16 cellular contexts compared by ENCODE assay signal in genomic region chr21:17673261-17674020, GRCh38.
DNase-seq lines count a peak whose midpoint lies in the region; ATAC-seq and TF ChIP-seq lines count a peak whose summit lies in the region.
"Had no signal": no experiment of that assay in that cellular context is flagged by ENCODE, and none has a peak within 500 bp of the region (broad histone marks: within the 10 kb centered on the region; RNA-seq: fewer than 3 reads in every experiment).

No MANE protein-coding gene starts in this region.

- no peaks in the 10 kb centered on the region for H3K79me2 ChIP-seq in smooth muscle cell (ENCODE audit: low read depth)

- no peak overlapping the region for H3K27ac Mint-ChIP-seq in CD8-positive, alpha-beta memory T cell
- H3K27ac Mint-ChIP-seq: stimulated activated memory B cell treated with anti-CD40 and anti-IgM and Interleukin-4, amounts not matched to agents 10 μg/mL and 1 μg/mL and 100 μg/mL, for 72 hours had no signal

- WGBS in smooth muscle cell (ENCODE audit: low lambda C conversion rate): 48% methylated on average over 11 of the region's 11 CpGs

- intact Hi-C loops in tibial artery (cut with DNase I; ENCODE audit: low total_unique reads): no loop called here

- H3K4me1 Mint-ChIP-seq in CD8-positive, alpha-beta memory T cell: no peaks in the 10 kb centered on the region
- H3K4me1 Mint-ChIP-seq: stimulated activated memory B cell treated with anti-CD40 and anti-IgM and Interleukin-4, amounts not matched to agents 10 μg/mL and 1 μg/mL and 100 μg/mL, for 72 hours had no signal

- no peak for ATAC-seq in HG03432 (IDR thresholded peaks at IDR 0.05; ENCODE audit: unreplicated experiment)

- peaks cover 9 to 14% of the 10 kb centered on the region in 2 donors for H3K27me3 Mint-ChIP-seq in CD8-positive, alpha-beta memory T cell

- H4K20me1 ChIP-seq in smooth muscle cell (ENCODE audit: low read depth): no peaks in the 10 kb centered on the region

- no peak overlapping the region for H3K9ac ChIP-seq in smooth muscle cell (ENCODE audit: low read depth)

- peak overlapping the region; percentile 31 for H3K4me2 ChIP-seq in smooth muscle cell

- in situ Hi-C loops in HAP-1 (cut with MboI; ENCODE audit: low sequenced_read_pairs): no loop called here

- CTCF ChIA-PET in GM10248 (lab: Yijun Ruan, JAX): interaction anchor here (1.2 to 11.8 kb wide), 3 partner anchors 41 to 250 kb away, joined by 3 to 129 read pairs (median 5); no protein-coding TSS in a partner anchor
- CTCF ChIA-PET in CD8-positive, alpha-beta memory T cell (lab: Charles Lee): interaction anchor here (1.1 to 2.5 kb wide), 2 partner anchors 233 to 251 kb away, joined by 3 to 11 read pairs; no protein-coding TSS in a partner anchor

- H3K27ac ChIP-seq in smooth muscle cell (ENCODE audit: low read depth) (peak overlapping the region; percentile 52), tibial artery (no peak overlapping the region)
- H3K27ac ChIP-seq in CD8-positive, alpha-beta memory T cell (ENCODE audit: low read depth, low read length): no peak overlapping the region
- H3K27ac ChIP-seq: dorsolateral prefrontal cortex, neutrophil, sigmoid colon had no signal

- H3K9me3 ChIP-seq in HAP-1 (no peaks in the 10 kb centered on the region), smooth muscle cell (replicated peaks; ENCODE audit: low read depth) (no peaks in the 10 kb centered on the region), tibial artery (no peaks in the 10 kb centered on the region)
- no peaks in the 10 kb centered on the region for H3K9me3 ChIP-seq in CD8-positive, alpha-beta memory T cell (ENCODE audit: low read length)
- H3K9me3 ChIP-seq: neutrophil, sigmoid colon had no signal

- H2AFZ ChIP-seq in smooth muscle cell (ENCODE audit: low read depth): peak overlapping the region; percentile 37

- TF ChIP-seq CTCF in fibroblast of villous mesenchyme (IDR thresholded peaks at IDR 0.05; ENCODE audit: insufficient read depth, low read depth, low read length) (no peak), smooth muscle cell (IDR thresholded peaks at IDR 0.05; ENCODE audit: borderline replicate concordance, insufficient read depth, poor library complexity, severe bottlenecking) (no peak), GM10248 (IDR thresholded peaks at IDR 0.05; ENCODE audit: control extremely low read depth, extremely low read depth, low read depth, missing control alignments) (no peak), tibial artery (IDR thresholded peaks at IDR 0.05) (no peak)

- POLR2A ChIA-PET in GM10248 (lab: Yijun Ruan, JAX): no interaction called here
- POLR2A ChIA-PET in CD8-positive, alpha-beta memory T cell (lab: Charles Lee): no interaction called here

- H3K9me3 Mint-ChIP-seq in CD8-positive, alpha-beta memory T cell: no peaks in the 10 kb centered on the region
- H3K9me3 Mint-ChIP-seq: stimulated activated memory B cell treated with anti-CD40 and anti-IgM and Interleukin-4, amounts not matched to agents 10 μg/mL and 1 μg/mL and 100 μg/mL, for 72 hours had no signal

- no peaks in the 10 kb centered on the region for H3K36me3 Mint-ChIP-seq in CD8-positive, alpha-beta memory T cell
- H3K36me3 Mint-ChIP-seq: stimulated activated memory B cell treated with anti-CD40 and anti-IgM and Interleukin-4, amounts not matched to agents 10 μg/mL and 1 μg/mL and 100 μg/mL, for 72 hours had no signal

- H3K36me3 ChIP-seq in HAP-1 (replicated peaks): no peaks in the 10 kb centered on the region
- no peaks in the 10 kb centered on the region for H3K36me3 ChIP-seq in smooth muscle cell (ENCODE audit: low read depth)
- no peaks in the 10 kb centered on the region for H3K36me3 ChIP-seq in tibial artery
- no peaks in the 10 kb centered on the region for H3K36me3 ChIP-seq in CD8-positive, alpha-beta memory T cell (ENCODE audit: insufficient read depth, low read length)
- H3K36me3 ChIP-seq: neutrophil, sigmoid colon had no signal

- H3K27me3 ChIP-seq in HAP-1 (ENCODE audit: low read depth) (no peaks in the 10 kb centered on the region), smooth muscle cell (ENCODE audit: low read depth) (no peaks in the 10 kb centered on the region), tibial artery (no peaks in the 10 kb centered on the region)
- no peaks in the 10 kb centered on the region for H3K27me3 ChIP-seq in CD8-positive, alpha-beta memory T cell (ENCODE audit: insufficient read depth, low read length, poor library complexity, severe bottlenecking)
- H3K27me3 ChIP-seq: dorsolateral prefrontal cortex, neutrophil, sigmoid colon had no signal

- H3K4me1 ChIP-seq in HAP-1 (peaks cover 9% of the 10 kb centered on the region), smooth muscle cell (ENCODE audit: low read depth) (peaks cover 19% of the 10 kb centered on the region), tibial artery (no peaks in the 10 kb centered on the region)
- no peaks in the 10 kb centered on the region for H3K4me1 ChIP-seq in CD8-positive, alpha-beta memory T cell (ENCODE audit: insufficient read depth, low read length)
- H3K4me1 ChIP-seq: sigmoid colon had no signal

- H3F3A ChIP-seq in smooth muscle cell (ENCODE audit: low read depth): no peaks in the 10 kb centered on the region

- DNase-seq in HAP-1 (ENCODE audit: low spot score in 2 of 2) (peak; percentile 31 to 44), astrocyte of the hippocampus (ENCODE audit: low read depth, low spot score) (peak; percentile 49), fibroblast of villous mesenchyme (ENCODE audit: low read depth) (peak; percentile 6), smooth muscle cell (lab: John Stamatoyannopoulos, UW; ENCODE audit: unreplicated experiment) (no peak), GM10248 (ENCODE audit: extremely low spot score) (no peak), tibial artery (no peak)
- no peak for DNase-seq in CD8-positive, alpha-beta memory T cell
- DNase-seq: aorta, C1 segment of cervical spinal cord, dorsolateral prefrontal cortex, H7, NCI-H1092 treated with DMSO at 0.1 percent for 48 hours, sigmoid colon had no signal

- H3K4me3 Mint-ChIP-seq in CD8-positive, alpha-beta memory T cell: no peak overlapping the region
- H3K4me3 Mint-ChIP-seq: stimulated activated memory B cell treated with anti-CD40 and anti-IgM and Interleukin-4, amounts not matched to agents 10 μg/mL and 1 μg/mL and 100 μg/mL, for 72 hours had no signal

- no peak overlapping the region for H3K4me3 ChIP-seq in HAP-1
- no peak overlapping the region for H3K4me3 ChIP-seq in fibroblast of villous mesenchyme (ENCODE audit: low read depth, low read length)
- no peak overlapping the region for H3K4me3 ChIP-seq in smooth muscle cell
- no peak overlapping the region for H3K4me3 ChIP-seq in tibial artery
- H3K4me3 ChIP-seq in CD8-positive, alpha-beta memory T cell (ENCODE audit: low read length): no peak overlapping the region
- H3K4me3 ChIP-seq: dorsolateral prefrontal cortex, sigmoid colon had no signal

Comparison
In these comparisons a context has a peak if more than half of its experiments do, and no peak if none do; other contexts are left out.
1. DNase-seq: peak in HAP-1 (2 of 2), astrocyte of the hippocampus (single experiment) and fibroblast of villous mesenchyme (single experiment); none in smooth muscle cell (single experiment), GM10248 (single experiment), tibial artery (0 of 2) and CD8-positive, alpha-beta memory T cell (0 of 5).